8 cellular contexts compared by ENCODE assay signal in the genomic region with DNA sequence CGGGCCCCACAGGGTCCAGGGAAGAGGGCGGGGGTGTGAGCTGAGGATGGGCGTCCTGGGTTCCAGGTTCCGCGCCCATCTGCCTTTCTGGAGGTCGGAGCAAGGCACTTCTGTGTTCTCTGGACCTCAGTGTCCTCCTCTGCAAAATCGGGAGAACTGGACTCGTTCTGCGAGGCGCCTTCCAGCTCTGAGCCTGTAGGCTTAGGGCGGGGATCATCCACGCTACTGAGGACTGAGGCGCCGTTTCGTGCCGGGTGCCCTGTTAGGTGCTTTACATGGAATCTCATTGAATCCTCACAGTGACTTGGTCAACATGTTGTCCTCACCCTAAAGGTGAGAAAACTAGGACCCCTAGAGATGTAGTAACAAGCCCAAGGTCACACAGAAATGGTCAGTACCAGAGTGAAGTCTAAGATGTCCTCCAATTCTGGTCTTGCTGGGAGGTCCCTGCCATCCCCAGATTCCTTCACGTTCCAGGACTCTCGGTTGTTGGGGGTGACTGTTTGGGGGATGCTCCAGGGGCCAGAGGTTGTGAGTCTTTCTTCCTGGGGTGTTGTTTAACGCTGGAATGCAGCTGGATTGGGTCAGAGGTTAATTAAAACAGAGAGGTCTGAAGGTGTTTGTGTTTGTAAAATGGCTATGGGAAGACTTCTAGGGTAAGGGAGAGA. TPM values are rescaled to one million over a fixed set of nuclear protein-coding genes. Genes with fewer than 3 reads are reported as not detected.
DNase-seq lines count a peak whose midpoint lies in the region; ATAC-seq and TF ChIP-seq lines count a peak whose summit lies in the region.

No MANE protein-coding gene starts in this region.

- ATAC-seq in GM19467 (IDR thresholded peaks at IDR 0.05; ENCODE audit: unreplicated experiment) (no peak), HG02884 (IDR thresholded peaks at IDR 0.05; ENCODE audit: unreplicated experiment) (no peak)

- peak overlapping the region; percentile 1 for H3K27ac ChIP-seq in cingulate gyrus (ENCODE audit: low read depth, low read length)
- H3K27ac ChIP-seq in tibial nerve, result peak overlapping the region; percentile 43 to 86 (median 70)

- no peak for TF ChIP-seq CTCF in lower leg skin (IDR thresholded peaks at IDR 0.05)
- no peak for TF ChIP-seq CTCF in tibial nerve (IDR thresholded peaks at IDR 0.05)

- no peaks in the 10 kb centered on the region for H3K36me3 ChIP-seq in ES-I3 (ENCODE audit: insufficient read depth, low read length)
- no peaks in the 10 kb centered on the region for H3K36me3 ChIP-seq in tibial nerve

- H3K9me3 ChIP-seq in ES-I3 (ENCODE audit: control insufficient read depth, insufficient read depth, low read length) (no peaks in the 10 kb centered on the region), tibial nerve (no peaks in the 10 kb centered on the region)

- intact Hi-C loops in lower leg skin (cut with DNase I; ENCODE audit: low total_unique reads), result no loop called here

- peak overlapping the region; percentile 63 for H3K9ac ChIP-seq in ES-I3 (ENCODE audit: low read depth, low read length)

- H3K27me3 ChIP-seq in tibial nerve, result no peaks in the 10 kb centered on the region

- TF ChIP-seq POLR2A in lower leg skin (IDR thresholded peaks at IDR 0.05) (no peak), tibial nerve (IDR thresholded peaks at IDR 0.05) (no peak)

- H3K4me3 ChIP-seq in lower leg skin (ENCODE audit: low read depth, poor library complexity, severe bottlenecking) (peak overlapping the region; percentile 56), tibial nerve (peak overlapping the region; percentile 53 to 88 (median 65))

- TF ChIP-seq EP300 in tibial nerve (IDR thresholded peaks at IDR 0.05), result no peak

- 8 to 10% methylated on average over 13 to 19 of the region's 19 CpGs for WGBS in lower leg skin, 2 donors
- 7 to 11% methylated on average over 13 to 18 of the region's 19 CpGs for WGBS in tibial nerve, 2 donors

- DNase-seq in M059J (ENCODE audit: low read depth), result peak; percentile 38
- DNase-seq in lower leg skin (ENCODE audit: low spot score in 2 of 2), result no peak
- peak in 1 of 2 donors; percentile 13 for DNase-seq in tibial nerve (ENCODE audit: low spot score in 2 of 2)
- DNase-seq in Kasumi-1 (lab: John Stamatoyannopoulos, UW), result no peak

- H3K4me1 ChIP-seq in ES-I3 (ENCODE audit: insufficient read depth, low read length) (0 out of 2 replicates have a peak, but pooled peaks cover 3% of the 10 kb centered on the region), tibial nerve (peaks cover 0 to 18% (median 1%) of the 10 kb centered on the region in 4 donors)

RNA-seq across cellular contexts. Expression of gene PRKAA2, which starts 0.7 kb away (rescaled TPM):
- total RNA-seq in M059J (2014; rRNA removed; shearing (Covaris generic)), result 2.0 and 3.4 TPM in 2 replicates
- total RNA-seq in lower leg skin, result 1 to 10 TPM in 2 of 4 donors, under 1 TPM in 2; 0.69 to 2.1 (median 1.2) TPM
- total RNA-seq in tibial nerve, result 10 to 100 TPM in 2 of 4 donors, 1 to 10 TPM in 2; 7.8 to 11.6 (median 10.2) TPM
